In the genomic region with DNA sequence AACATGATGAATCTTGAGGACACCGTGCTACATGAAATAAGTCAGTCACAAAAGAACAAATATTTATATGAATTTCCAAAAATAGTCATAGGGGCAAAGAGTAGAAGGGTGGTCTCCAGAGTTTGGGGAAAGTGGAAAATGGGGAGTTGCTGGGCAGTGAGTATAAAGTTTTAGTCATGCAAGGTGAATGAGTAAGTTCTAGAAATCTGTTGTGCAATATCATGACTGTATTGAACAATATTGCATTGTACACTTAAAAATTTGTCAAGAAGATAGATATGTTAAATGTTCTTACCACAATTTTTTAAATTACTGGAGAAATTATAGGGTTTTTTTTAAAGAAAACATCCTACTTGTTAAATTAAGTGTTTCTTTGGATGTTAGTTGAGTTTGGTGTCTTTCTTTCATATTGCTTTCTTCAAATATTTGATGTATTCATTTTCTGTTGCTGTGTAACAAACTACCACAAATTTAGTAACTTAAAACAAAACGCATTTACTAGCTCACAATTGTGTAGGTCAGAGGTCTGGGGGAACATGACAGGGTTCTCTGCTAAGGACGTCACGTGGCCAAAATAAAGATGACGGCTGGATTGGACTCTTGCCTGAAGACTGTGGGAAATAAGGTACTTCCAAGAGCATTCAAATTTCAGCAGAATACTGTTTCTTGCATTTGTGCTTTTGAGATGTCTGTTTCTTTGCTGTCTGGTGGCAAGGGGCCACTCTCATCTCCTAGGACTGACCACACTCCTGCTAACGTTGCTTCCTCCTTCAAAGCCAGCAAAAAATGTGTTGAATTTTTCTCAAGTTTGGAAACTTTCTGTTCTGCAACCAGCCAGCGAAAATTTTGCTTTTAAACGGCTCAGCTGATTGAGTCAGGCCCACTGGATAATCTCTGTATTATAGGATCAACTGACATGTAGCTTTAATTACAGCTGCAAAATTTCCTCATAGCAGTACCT, we compare ENCODE assay signal across 1 cellular context.
TF ChIP-seq lines count a peak whose summit lies in the region.

No MANE protein-coding gene starts in this region.

TF ChIP-seq in WTC11, 78 proteins besides CTCF, POLR2A, EP300 and RAD21 (continued from another document):
- TF ChIP-seq, protein P1, sequence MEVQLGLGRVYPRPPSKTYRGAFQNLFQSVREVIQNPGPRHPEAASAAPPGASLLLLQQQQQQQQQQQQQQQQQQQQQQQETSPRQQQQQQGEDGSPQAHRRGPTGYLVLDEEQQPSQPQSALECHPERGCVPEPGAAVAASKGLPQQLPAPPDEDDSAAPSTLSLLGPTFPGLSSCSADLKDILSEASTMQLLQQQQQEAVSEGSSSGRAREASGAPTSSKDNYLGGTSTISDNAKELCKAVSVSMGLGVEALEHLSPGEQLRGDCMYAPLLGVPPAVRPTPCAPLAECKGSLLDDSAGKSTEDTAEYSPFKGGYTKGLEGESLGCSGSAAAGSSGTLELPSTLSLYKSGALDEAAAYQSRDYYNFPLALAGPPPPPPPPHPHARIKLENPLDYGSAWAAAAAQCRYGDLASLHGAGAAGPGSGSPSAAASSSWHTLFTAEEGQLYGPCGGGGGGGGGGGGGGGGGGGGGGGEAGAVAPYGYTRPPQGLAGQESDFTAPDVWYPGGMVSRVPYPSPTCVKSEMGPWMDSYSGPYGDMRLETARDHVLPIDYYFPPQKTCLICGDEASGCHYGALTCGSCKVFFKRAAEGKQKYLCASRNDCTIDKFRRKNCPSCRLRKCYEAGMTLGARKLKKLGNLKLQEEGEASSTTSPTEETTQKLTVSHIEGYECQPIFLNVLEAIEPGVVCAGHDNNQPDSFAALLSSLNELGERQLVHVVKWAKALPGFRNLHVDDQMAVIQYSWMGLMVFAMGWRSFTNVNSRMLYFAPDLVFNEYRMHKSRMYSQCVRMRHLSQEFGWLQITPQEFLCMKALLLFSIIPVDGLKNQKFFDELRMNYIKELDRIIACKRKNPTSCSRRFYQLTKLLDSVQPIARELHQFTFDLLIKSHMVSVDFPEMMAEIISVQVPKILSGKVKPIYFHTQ (CRISPR knock-in tag; IDR thresholded peaks at IDR 0.05), result no peak
- TF ChIP-seq ZNF263 (CRISPR knock-in tag; IDR thresholded peaks at IDR 0.05; ENCODE audit: low read depth) (no peak), HMGA2 (CRISPR knock-in tag; IDR thresholded peaks at IDR 0.05) (no peak), ZBTB21 (CRISPR knock-in tag; IDR thresholded peaks at IDR 0.05; ENCODE audit: borderline replicate concordance) (no peak)
TF ChIP-seq in WTC11: peak in this region for 0.
